In genomic region chr1:89311757-89312156, GRCh38 we compare ENCODE assay signal across 1 cellular context.
TF ChIP-seq lines count a peak whose summit lies in the region.

No MANE protein-coding gene starts in this region.

TF ChIP-seq in GM12878, 131 proteins besides CTCF, POLR2A, EP300 and RAD21 (continued from another document):
- TF ChIP-seq SRF (IDR thresholded peaks at IDR 0.05; ENCODE audit: low read depth in 2 of 2, low read length in 2 of 2) (no peak), SMARCA5 (IDR thresholded peaks at IDR 0.05) (no peak), USF2 (IDR thresholded peaks at IDR 0.05; ENCODE audit: borderline replicate concordance, low read depth, low read length) (no peak), ZBED1 (IDR thresholded peaks at IDR 0.05; ENCODE audit: borderline replicate concordance) (no peak), ZNF24 (IDR thresholded peaks at IDR 0.05) (no peak), SMAD1 (IDR thresholded peaks at IDR 0.05; ENCODE audit: low read depth, partially characterized antibody) (no peak)
